ENCODE assay signal across 17 cellular contexts in genomic region chr20:42678895-42679294, GRCh38.
A peak's percentile ranks its signal among the peaks of the same experiment; 100 is the strongest.
DNase-seq lines count a peak whose midpoint lies in the region; ATAC-seq and TF ChIP-seq lines count a peak whose summit lies in the region.
"Had no signal": no experiment of that assay in that cellular context is flagged by ENCODE, and none has a peak within 500 bp of the region (broad histone marks: within the 10 kb centered on the region; RNA-seq: fewer than 3 reads in every experiment).

No MANE protein-coding gene starts in this region.

- no peak overlapping the region for H3K4me3 ChIP-seq in epithelial cell of proximal tubule (ENCODE audit: low read depth, low read length)
- H3K4me3 ChIP-seq: cardiac muscle cell, MG63, ovary had no signal

- H3K9me3 Mint-ChIP-seq in type B pancreatic cell, result no peaks in the 10 kb centered on the region
- H3K9me3 Mint-ChIP-seq: activated CD8-positive, alpha-beta T cell treated with anti-CD3 and anti-CD28 coated beads for 36 hours; memory B cell had no signal

- H3K27ac Mint-ChIP-seq in type B pancreatic cell, result no peak overlapping the region
- H3K27ac Mint-ChIP-seq: activated CD8-positive, alpha-beta T cell treated with anti-CD3 and anti-CD28 coated beads for 36 hours; memory B cell had no signal

- no peak overlapping the region for H3K4me3 Mint-ChIP-seq in type B pancreatic cell
- H3K4me3 Mint-ChIP-seq: activated CD8-positive, alpha-beta T cell treated with anti-CD3 and anti-CD28 coated beads for 36 hours; memory B cell had no signal

- DNase-seq in SIG-M5 treated with dmso at 0.1 percent for 504 hours (lab: John Stamatoyannopoulos, UW; ENCODE audit: unreplicated experiment) (peak; percentile 37), SIG-M5 (lab: John Stamatoyannopoulos, UW) (no peak), NCI-H748 treated with DMSO at 0.1 percent for 48 hours (lab: John Stamatoyannopoulos, UW) (peak; percentile 13), epithelial cell of proximal tubule (ENCODE audit: low read depth) (no peak), type B pancreatic cell (ENCODE audit: extremely low spot score, unreplicated experiment) (no peak), HUDEP-2 (lab: John Stamatoyannopoulos, UW; ENCODE audit: unreplicated experiment in 76 of 76) (no peak), NCI-H1105 (lab: John Stamatoyannopoulos, UW) (no peak)
- DNase-seq: activated CD8-positive, alpha-beta T cell treated with anti-CD3 and anti-CD28 coated beads for 36 hours; activated naive CD4-positive, alpha-beta T cell treated with Interleukin-2 at 50 U/mL for 16 hours; head of caudate nucleus; MG63; NCI-H446 treated with DMSO at 0.1 percent for 48 hours; ovary; stimulated activated CD8-positive, alpha-beta memory T cell treated with anti-CD3 and anti-CD28 coated beads, Interleukin-4, amount 100 ng/mL, for 48 hours had no signal

- TF ChIP-seq CTCF in epithelial cell of proximal tubule (conservative IDR thresholded peaks at IDR 0.05; ENCODE audit: low read depth, low read length), result peak; percentile 51
- TF ChIP-seq CTCF in type B pancreatic cell (conservative IDR thresholded peaks at IDR 0.05), result peak; percentile 56

- ATAC-seq in HG03139 (IDR thresholded peaks at IDR 0.05; ENCODE audit: unreplicated experiment), result no peak
- ATAC-seq: activated CD8-positive, alpha-beta T cell treated with anti-CD3 and anti-CD28 coated beads for 36 hours had no signal

- no peaks in the 10 kb centered on the region for H3K36me3 Mint-ChIP-seq in type B pancreatic cell
- H3K36me3 Mint-ChIP-seq: memory B cell had no signal

- peaks cover 4% of the 10 kb centered on the region for H3K27me3 Mint-ChIP-seq in type B pancreatic cell
- H3K27me3 Mint-ChIP-seq: activated CD8-positive, alpha-beta T cell treated with anti-CD3 and anti-CD28 coated beads for 36 hours; memory B cell had no signal

- no peaks in the 10 kb centered on the region for H3K4me1 Mint-ChIP-seq in type B pancreatic cell (ENCODE audit: unreplicated experiment)
- H3K4me1 Mint-ChIP-seq: memory B cell had no signal

Comparison
In these comparisons a context has a peak if more than half of its experiments do, and no peak if none do; other contexts are left out.
1. DNase-seq: peak in SIG-M5 treated with dmso at 0.1 percent for 504 hours (single experiment) and NCI-H748 treated with DMSO at 0.1 percent for 48 hours (single experiment); none in SIG-M5 (single experiment), epithelial cell of proximal tubule (single experiment), type B pancreatic cell (single experiment), HUDEP-2 (0 of 76) and NCI-H1105 (single experiment).